In the genomic region with DNA sequence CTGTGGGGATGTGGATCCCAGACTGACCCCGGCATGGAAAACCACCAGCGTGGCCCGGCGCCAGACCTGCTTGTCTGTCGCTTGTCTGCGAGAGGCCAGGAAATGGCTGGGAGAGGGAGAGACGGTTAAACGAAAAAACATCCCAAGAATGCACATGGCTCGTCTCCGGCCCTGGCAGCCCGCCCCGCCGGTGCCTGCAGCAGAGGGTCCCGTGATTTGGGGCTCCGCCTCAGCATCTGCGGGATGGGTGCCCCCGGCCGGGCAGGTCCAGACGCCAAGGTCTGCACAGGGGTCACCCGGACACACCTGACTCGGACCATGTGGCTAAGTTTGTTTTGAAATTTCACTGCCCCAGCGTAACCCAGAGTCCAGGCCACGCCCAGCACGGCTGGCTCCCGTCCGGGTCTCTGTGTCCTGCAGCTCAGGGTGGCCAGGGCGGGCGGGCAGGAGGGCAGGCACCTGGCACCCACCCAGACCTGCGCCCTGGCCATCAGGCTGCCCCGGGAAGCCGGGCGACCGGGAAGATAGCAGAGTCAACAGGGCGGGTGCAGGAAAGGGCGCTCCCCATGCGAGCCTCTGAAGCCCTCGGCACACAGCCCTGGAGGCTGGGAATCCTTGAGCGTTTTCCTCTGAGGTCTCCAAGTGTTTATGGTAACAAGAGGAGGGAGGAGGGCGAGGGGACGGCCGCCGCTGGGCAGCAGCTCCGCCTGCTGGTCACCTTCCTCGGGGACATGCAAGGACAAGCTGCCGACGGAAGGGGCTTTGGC, we compare ENCODE assay signal across 8 cellular contexts.
DNase-seq lines count a peak whose midpoint lies in the region; ATAC-seq and TF ChIP-seq lines count a peak whose summit lies in the region.

No MANE protein-coding gene starts in this region.

- H3K36me3 ChIP-seq in rectal smooth muscle tissue (ENCODE audit: control insufficient read depth, insufficient read depth, low read length) = no peaks in the 10 kb centered on the region

- H3K27me3 Mint-ChIP-seq in brain = peaks cover 13% of the 10 kb centered on the region

- H3K27ac Mint-ChIP-seq in brain = peak overlapping the region in 1 of 5 experiments; percentile 80

- ATAC-seq in GM18861 (IDR thresholded peaks at IDR 0.05; ENCODE audit: unreplicated experiment) = no peak
- no peak for ATAC-seq in HG02938 (IDR thresholded peaks at IDR 0.05; ENCODE audit: unreplicated experiment)

- no peak overlapping the region for H3K9ac ChIP-seq in rectal smooth muscle tissue (ENCODE audit: low read length)

- H3K27ac ChIP-seq in rectal smooth muscle tissue (ENCODE audit: low read depth, low read length) = peak overlapping the region; percentile 78

- H3K4me3 ChIP-seq in rectal smooth muscle tissue (ENCODE audit: low read length) = peak overlapping the region; percentile 61

- peaks cover 9 to 38% (median 22%) of the 10 kb centered on the region in 5 experiments for H3K9me3 Mint-ChIP-seq in brain

- peaks cover 11% of the 10 kb centered on the region for H3K36me3 Mint-ChIP-seq in brain

- DNase-seq in DMS53 treated with DMSO at 0.1 percent for 48 hours (lab: John Stamatoyannopoulos, UW; ENCODE audit: unreplicated experiment) (peak; percentile 26), MV-4-11 (lab: John Stamatoyannopoulos, UW) (peak; percentile 66), UCSD-AML1 (lab: John Stamatoyannopoulos, UW; ENCODE audit: unreplicated experiment) (peak; percentile 73), hypothalamus (lab: John Stamatoyannopoulos, UW) (peak in 50 of 51 donors; percentile 20 to 84 (median 70))

- peak; percentile 94 for TF ChIP-seq CTCF in brain (conservative IDR thresholded peaks at IDR 0.05)

- H3K4me1 Mint-ChIP-seq in brain = peaks cover 8% of the 10 kb centered on the region

- no peaks in the 10 kb centered on the region for H3K27me3 ChIP-seq in rectal smooth muscle tissue (ENCODE audit: control insufficient read depth, insufficient read depth, low read length)

- peaks cover 13% of the 10 kb centered on the region for H3K4me1 ChIP-seq in rectal smooth muscle tissue (ENCODE audit: control insufficient read depth, insufficient read depth, low read length)

- H3K4me3 Mint-ChIP-seq in brain = peak overlapping the region; percentile 55 to 77 (median 74)
